ENCODE assay signal across 21 cellular contexts in genomic region chr13:40254394-40254793, GRCh38.
"Had no signal": no experiment of that assay in that cellular context is flagged by ENCODE, and none has a peak within 500 bp of the region (broad histone marks: within the 10 kb centered on the region; RNA-seq: fewer than 3 reads in every experiment).

No MANE protein-coding gene starts in this region.

- H3K4me1 ChIP-seq: breast epithelium, left lung had no signal

- H3K9me3 ChIP-seq: breast epithelium, gastrocnemius medialis, left lung, vagina had no signal

- H3K36me3 Mint-ChIP-seq: activated naive CD8-positive, alpha-beta T cell treated with anti-CD3 and anti-CD28 coated beads for 36 hours; natural killer cell had no signal

- ATAC-seq: effector memory CD8-positive, alpha-beta T cell; heart right ventricle; left lung; natural killer cell had no signal

- H3K4me3 ChIP-seq: breast epithelium, gastrocnemius medialis, heart right ventricle, left lung, right atrium auricular region, skin epidermis, tibial nerve, vagina had no signal

- H3K27ac Mint-ChIP-seq: activated CD4-positive, alpha-beta memory T cell treated with anti-CD3 and anti-CD28 coated beads, Interleukin-2, amount 10 ng/mL, durations not matched to agents 7 days and 5 days; activated naive CD8-positive, alpha-beta T cell treated with anti-CD3 and anti-CD28 coated beads for 36 hours; effector memory CD8-positive, alpha-beta T cell; natural killer cell had no signal

- H3K27me3 Mint-ChIP-seq: activated CD4-positive, alpha-beta memory T cell treated with anti-CD3 and anti-CD28 coated beads, Interleukin-2, amount 10 ng/mL, durations not matched to agents 7 days and 5 days; activated naive CD8-positive, alpha-beta T cell treated with anti-CD3 and anti-CD28 coated beads for 36 hours; effector memory CD8-positive, alpha-beta T cell had no signal

- H3K27ac ChIP-seq: breast epithelium, epithelial cell of prostate, left lung, skin epidermis, vagina, WERI-Rb-1 had no signal

- DNase-seq: activated CD4-positive, alpha-beta memory T cell treated with anti-CD3 and anti-CD28 coated beads, Interleukin-2, amount 10 ng/mL, durations not matched to agents 7 days and 5 days; activated naive CD8-positive, alpha-beta T cell treated with anti-CD3 and anti-CD28 coated beads for 36 hours; activated T-cell treated with anti-CD3 and anti-CD28 coated beads, Interleukin-2, amount 50 U/mL, for 48 hours; dermis blood vessel endothelial cell; effector memory CD8-positive, alpha-beta T cell; gastrocnemius medialis; heart right ventricle; left lung; natural killer cell; occipital lobe; stimulated activated CD4-positive, alpha-beta T cell treated with anti-CD3 and anti-CD28 coated beads, Interleukin-15, amount 100 ng/mL, for 24 hours; stimulated activated CD4-positive, alpha-beta T cell treated with anti-CD3 and anti-CD28 coated beads, Interleukin-4, amount 100 ng/mL, for 24 hours; stimulated activated naive CD4-positive, alpha-beta T cell treated with Interleukin-2 at 50 U/mL for 16 hours; substantia nigra; WERI-Rb-1 had no signal

- H3K4me3 Mint-ChIP-seq: activated CD4-positive, alpha-beta memory T cell treated with anti-CD3 and anti-CD28 coated beads, Interleukin-2, amount 10 ng/mL, durations not matched to agents 7 days and 5 days; activated naive CD8-positive, alpha-beta T cell treated with anti-CD3 and anti-CD28 coated beads for 36 hours; effector memory CD8-positive, alpha-beta T cell; natural killer cell had no signal

- H3K36me3 ChIP-seq: breast epithelium, gastrocnemius medialis, heart right ventricle, left lung, right atrium auricular region, tibial nerve, vagina, WERI-Rb-1 had no signal

- H3K9me3 Mint-ChIP-seq: activated CD4-positive, alpha-beta memory T cell treated with anti-CD3 and anti-CD28 coated beads, Interleukin-2, amount 10 ng/mL, durations not matched to agents 7 days and 5 days; effector memory CD8-positive, alpha-beta T cell; natural killer cell had no signal
